8 cellular contexts compared by ENCODE assay signal in the genomic region with DNA sequence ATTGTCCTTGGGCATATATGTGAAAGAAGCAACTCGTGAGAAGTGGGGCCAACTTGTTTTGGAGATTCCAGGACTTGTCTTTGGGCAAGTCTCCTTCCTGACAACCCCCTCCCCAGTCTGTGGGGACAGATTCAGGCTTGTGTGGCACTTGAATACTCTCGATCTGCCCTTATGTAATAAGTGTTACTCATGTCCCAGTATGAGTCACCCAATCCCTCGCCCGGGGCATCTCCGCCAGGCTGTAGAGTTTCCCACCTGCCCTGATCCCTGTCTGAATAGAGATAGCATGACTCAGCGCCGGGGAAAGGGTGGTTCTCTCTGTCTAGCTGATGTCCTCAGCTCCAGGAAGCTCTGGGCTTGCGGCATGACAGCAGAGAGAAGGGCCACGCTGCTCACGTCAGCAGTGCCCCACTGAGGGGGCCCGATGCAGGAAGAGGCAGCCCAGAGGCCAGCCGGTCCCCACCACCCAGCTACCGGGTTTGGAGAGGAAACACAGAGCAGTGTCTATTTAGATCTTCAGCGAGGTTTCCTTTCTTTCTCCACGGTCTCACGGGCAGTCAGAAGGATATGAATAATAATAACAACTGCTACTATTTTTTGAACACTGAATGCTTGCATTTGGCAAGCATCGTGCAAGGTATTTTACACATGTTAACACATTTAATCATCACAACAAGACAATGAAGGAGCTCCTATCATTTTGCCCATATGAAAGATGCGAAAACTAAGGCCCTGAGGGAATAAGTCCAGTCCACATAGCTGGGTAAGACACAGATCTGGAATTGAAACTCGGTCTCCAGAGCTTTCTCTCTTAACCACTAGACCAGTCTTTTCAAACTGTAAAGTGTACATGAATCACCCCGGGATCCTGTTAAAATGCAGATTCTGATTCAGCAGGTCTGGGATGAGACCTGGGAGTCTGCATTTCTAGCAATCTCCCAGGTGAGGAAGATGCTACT.
A peak's percentile ranks its signal among the peaks of the same experiment; 100 is the strongest.
DNase-seq lines count a peak whose midpoint lies in the region; ATAC-seq, FAIRE-seq and TF ChIP-seq lines count a peak whose summit lies in the region.

No MANE protein-coding gene starts in this region.

- peak overlapping the region; percentile 7 for H3K27ac Mint-ChIP-seq in activated CD4-positive, alpha-beta T cell treated with anti-CD3 and anti-CD28 coated beads, Interleukin-2, amount 10 ng/mL, durations not matched to agents 7 days and 5 days
- peak overlapping the region in 6 of 10 donors; percentile 6 to 52 (median 32) for H3K27ac Mint-ChIP-seq in naive thymus-derived CD8-positive, alpha-beta T cell

- H3K9me3 ChIP-seq in H1 (ENCODE audit: insufficient read depth in 2 of 2, low read depth in 1 of 2, low read length in 1 of 2) (no peaks in the 10 kb centered on the region), stomach smooth muscle (ENCODE audit: control insufficient read depth in 2 of 2, low read length in 2 of 2) (no peaks in the 10 kb centered on the region)

- H3K27me3 Mint-ChIP-seq in activated CD4-positive, alpha-beta T cell treated with anti-CD3 and anti-CD28 coated beads, Interleukin-2, amount 10 ng/mL, durations not matched to agents 7 days and 5 days = no peaks in the 10 kb centered on the region
- peaks cover 0 to 9% (median 3%) of the 10 kb centered on the region in 5 donors for H3K27me3 Mint-ChIP-seq in naive thymus-derived CD8-positive, alpha-beta T cell

- H3K36me3 Mint-ChIP-seq in activated CD4-positive, alpha-beta T cell treated with anti-CD3 and anti-CD28 coated beads, Interleukin-2, amount 10 ng/mL, durations not matched to agents 7 days and 5 days (ENCODE audit: low read depth) = no peaks in the 10 kb centered on the region
- no peaks in the 10 kb centered on the region for H3K36me3 Mint-ChIP-seq in naive thymus-derived CD8-positive, alpha-beta T cell

- H2AK5ac ChIP-seq in H1 (ENCODE audit: low read depth, low read length) = no peak overlapping the region

- POLR2A ChIA-PET in activated CD4-positive, alpha-beta T cell treated with anti-CD3 and anti-CD28 coated beads, Interleukin-2, amount 10 ng/mL, durations not matched to agents 7 days and 5 days (lab: Charles Lee) = no interaction called here
- POLR2A ChIA-PET in H1 (lab: Charles Lee; ENCODE audit: partially characterized antibody) = no interaction called here
- POLR2A ChIA-PET in naive thymus-derived CD8-positive, alpha-beta T cell (lab: Charles Lee) = no interaction called here

- H4K91ac ChIP-seq in H1 (replicated peaks; ENCODE audit: insufficient read length, low read length) = no peak overlapping the region

- H3K27ac ChIP-seq in H1 (ENCODE audit: low read depth, low read length) (no peak overlapping the region), stomach smooth muscle (ENCODE audit: low read length) (peak overlapping the region; percentile 64)

- TF ChIP-seq POLR2A in H1 (IDR thresholded peaks at IDR 0.05; ENCODE audit: control extremely low read depth in 1 of 2, low read depth in 2 of 2, low read length in 2 of 2) = no peak

- peaks cover 9% of the 10 kb centered on the region for H3K4me1 Mint-ChIP-seq in activated CD4-positive, alpha-beta T cell treated with anti-CD3 and anti-CD28 coated beads, Interleukin-2, amount 10 ng/mL, durations not matched to agents 7 days and 5 days
- peaks cover 5 to 14% (median 9%) of the 10 kb centered on the region in 4 donors for H3K4me1 Mint-ChIP-seq in naive thymus-derived CD8-positive, alpha-beta T cell

- TF ChIP-seq CTCF in H1 (IDR thresholded peaks at IDR 0.05; ENCODE audit: control extremely low read depth in 1 of 3, insufficient read depth in 1 of 3, low read depth in 1 of 3, low read length in 3 of 3) = no peak

- no peak for FAIRE-seq in H1 (lab: Jason Lieb, UNC)

- H3K36me3 ChIP-seq in H1 (ENCODE audit: control insufficient read depth in 2 of 4, insufficient read depth in 4 of 4, low read length in 3 of 4) (no peaks in the 10 kb centered on the region), stomach smooth muscle (ENCODE audit: control insufficient read depth in 2 of 2, insufficient read depth in 2 of 2, low read length in 2 of 2) (no peaks in the 10 kb centered on the region)

- no peak overlapping the region for H2BK5ac ChIP-seq in H1 (ENCODE audit: low read depth, low read length)

- peak overlapping the region; percentile 85; the same call in 1 of the 2 replicates for H2AFZ ChIP-seq in H1 (ENCODE audit: low read length)

- H3K27me3 ChIP-seq in H1 (replicated peaks in 1 of 4; ENCODE audit: control insufficient read depth in 3 of 4, extremely low read depth in 1 of 4, insufficient read depth in 3 of 4, low read length in 3 of 4) = no peaks in the 10 kb centered on the region
- H3K27me3 ChIP-seq in stomach smooth muscle (ENCODE audit: control insufficient read depth in 1 of 2, insufficient read depth in 2 of 2, low read length in 2 of 2) = no peaks in the 10 kb centered on the region

- H3K4me1 ChIP-seq in H1 (replicated peaks in 1 of 4; ENCODE audit: control insufficient read depth in 3 of 4, insufficient read depth in 4 of 4, low read length in 3 of 4) = no peaks in the 10 kb centered on the region; a peak in 1 of 7 replicates
- peaks cover 16% of the 10 kb centered on the region for H3K4me1 ChIP-seq in stomach smooth muscle (ENCODE audit: control insufficient read depth, insufficient read depth, low read length)

- no peak overlapping the region for H3K4me3 Mint-ChIP-seq in activated CD4-positive, alpha-beta T cell treated with anti-CD3 and anti-CD28 coated beads, Interleukin-2, amount 10 ng/mL, durations not matched to agents 7 days and 5 days
- peak overlapping the region; percentile 4 to 69 (median 52) for H3K4me3 Mint-ChIP-seq in naive thymus-derived CD8-positive, alpha-beta T cell

- H4K5ac ChIP-seq in H1 (ENCODE audit: insufficient read length, low read depth, low read length) = no peak overlapping the region

- H3K4me3 ChIP-seq in H1 (ENCODE audit: extremely low read depth in 1 of 4, insufficient read depth in 2 of 4, low read depth in 3 of 4, low read length in 4 of 4) = no peak overlapping the region
- H3K4me3 ChIP-seq in stomach smooth muscle (ENCODE audit: low read length in 2 of 2) = peak overlapping the region; percentile 27 to 52

- H3K23ac ChIP-seq in H1 (ENCODE audit: insufficient read length) = no peak overlapping the region

- no peak overlapping the region for H3K14ac ChIP-seq in H1 (ENCODE audit: insufficient read length)

- H3K79me2 ChIP-seq in H1 (ENCODE audit: control insufficient read depth in 1 of 2, insufficient read depth in 2 of 2, low read length in 2 of 2) = no peaks in the 10 kb centered on the region

- H3K4me2 ChIP-seq in H1 (ENCODE audit: insufficient read depth in 1 of 2, low read depth in 2 of 2, low read length in 2 of 2) = no peak overlapping the region

- no peak overlapping the region for H4K8ac ChIP-seq in H1 (ENCODE audit: extremely low read depth, insufficient read depth, low read length)

- WGBS in H1 (ENCODE audit: extremely low coverage in 1 of 2, insufficient coverage in 1 of 2, insufficient read length in 1 of 2, insufficient replicate concordance in 2 of 2, low coverage in 1 of 2, low lambda C conversion rate in 2 of 2, missing lambda C conversion rate in 1 of 2), 2 experiments = 91% methylated on average over 20 of the region's 20 CpGs; no CpG with 5 or more reads in 1 of the 2 experiments

- no peaks in the 10 kb centered on the region for H3K9me3 Mint-ChIP-seq in activated CD4-positive, alpha-beta T cell treated with anti-CD3 and anti-CD28 coated beads, Interleukin-2, amount 10 ng/mL, durations not matched to agents 7 days and 5 days
- H3K9me3 Mint-ChIP-seq in naive thymus-derived CD8-positive, alpha-beta T cell = peaks cover 0 to 4% (median 0%) of the 10 kb centered on the region in 9 donors

- CTCF ChIA-PET in activated CD4-positive, alpha-beta T cell treated with anti-CD3 and anti-CD28 coated beads, Interleukin-2, amount 10 ng/mL, durations not matched to agents 7 days and 5 days (lab: Charles Lee) = no interaction called here
- CTCF ChIA-PET in H1 (lab: Charles Lee; ENCODE audit: partially characterized antibody) = interaction anchor here (0.7 kb wide), 1 partner anchor 30 kb away, joined by 3 read pairs; no protein-coding TSS in a partner anchor

- no peak overlapping the region for H2BK12ac ChIP-seq in H1 (ENCODE audit: low read depth, low read length)

- no peaks in the 10 kb centered on the region for H4K20me1 ChIP-seq in H1 (replicated peaks in 1 of 2; ENCODE audit: control insufficient read depth in 1 of 2, insufficient read depth in 2 of 2, low read length in 2 of 2)

- no peak for TF ChIP-seq RAD21 in H1 (IDR thresholded peaks at IDR 0.05 in 1 of 2, conservative IDR thresholded peaks at IDR 0.05 in 1 of 2; ENCODE audit: low read depth in 2 of 2, low read length in 2 of 2)

- H3K56ac ChIP-seq in H1 (replicated peaks; ENCODE audit: insufficient read length, low read depth, low read length) = no peak overlapping the region

- no peak overlapping the region for H2BK15ac ChIP-seq in H1 (ENCODE audit: low read length)

- peak; percentile 83 for ATAC-seq in GM21390 (IDR thresholded peaks at IDR 0.05; ENCODE audit: unreplicated experiment)
- ATAC-seq in naive thymus-derived CD8-positive, alpha-beta T cell = peak; percentile 33 to 72

- no peak overlapping the region for H2BK120ac ChIP-seq in H1 (replicated peaks; ENCODE audit: low read depth, low read length)

- H3K23me2 ChIP-seq in H1 (ENCODE audit: low read depth, low read length) = 0 out of 2 replicates have a peak, but pooled peaks cover 1% of the 10 kb centered on the region

- DNase-seq in AG20443 (ENCODE audit: low spot score) (peak; percentile 92), LoVo (ENCODE audit: low spot score) (peak; percentile 91), H1 (ENCODE audit: low read depth in 1 of 2, low spot score in 2 of 2) (peak in 1 of 2 experiments; percentile 78), DMS 273 treated with DMSO at 0.1 percent for 48 hours (lab: John Stamatoyannopoulos, UW) (no peak)
- peak; percentile 30 for DNase-seq in activated CD4-positive, alpha-beta T cell treated with anti-CD3 and anti-CD28 coated beads, Interleukin-2, amount 10 ng/mL, durations not matched to agents 7 days and 5 days
- DNase-seq in naive thymus-derived CD8-positive, alpha-beta T cell = peak in 7 of 10 donors; percentile 1 to 20 (median 3)

- no peak overlapping the region for H3K4ac ChIP-seq in H1 (replicated peaks; ENCODE audit: insufficient read length, low read depth, low read length)

- no peaks in the 10 kb centered on the region for H3K79me1 ChIP-seq in H1 (ENCODE audit: low read depth, low read length)

- no peak overlapping the region for H2BK20ac ChIP-seq in H1 (ENCODE audit: low read length)

- no peak overlapping the region for H3K9ac ChIP-seq in H1 (replicated peaks in 1 of 4; ENCODE audit: extremely low read depth in 1 of 4, low read depth in 3 of 4, low read length in 3 of 4)
- peak overlapping the region in 1 of 2 donors; percentile 29 for H3K9ac ChIP-seq in stomach smooth muscle (ENCODE audit: low read length in 2 of 2)

- no peak for TF ChIP-seq EP300 in H1 (IDR thresholded peaks at IDR 0.05; ENCODE audit: borderline replicate concordance in 1 of 2, low read depth in 2 of 2, low read length in 2 of 2)

- H3K18ac ChIP-seq in H1 (ENCODE audit: extremely low read depth, low read length) = no peak overlapping the region

TF ChIP-seq in H1, 55 proteins besides CTCF, POLR2A, EP300 and RAD21 (continues in another document):
- no peak for TF ChIP-seq RNF2 (IDR thresholded peaks at IDR 0.05; ENCODE audit: borderline replicate concordance, low read depth, low read length, missing control alignments, poor library complexity, severe bottlenecking)
- TF ChIP-seq MAFK (IDR thresholded peaks at IDR 0.05; ENCODE audit: low read depth, low read length) = peak; percentile 44; the same call in 1 of the 2 replicates

Comparison
In these comparisons a context has a peak if more than half of its experiments do, and no peak if none do; other contexts are left out.
1. H3K4me3 ChIP-seq: peak in stomach smooth muscle (2 of 2); none in H1 (0 of 4).